ENCODE assay signal across 8 cellular contexts in genomic region chr12:55829967-55830600, GRCh38.
DNase-seq lines count a peak whose midpoint lies in the region; ATAC-seq lines count a peak whose summit lies in the region.

No MANE protein-coding gene starts in this region.

- DNase-seq in CD1c-positive myeloid dendritic cell (ENCODE audit: extremely low spot score) (peak; percentile 27), T-helper 9 cell (peak; percentile 15), left kidney (ENCODE audit: low read depth, low spot score) (peak; percentile 88), amniotic stem cell (lab: John Stamatoyannopoulos, UW) (no peak)
- DNase-seq in stimulated activated CD8-positive, alpha-beta memory T cell treated with anti-CD3 and anti-CD28 coated beads, Interleukin-4, amount 100 ng/mL, for 48 hours = peak; percentile 55

- ATAC-seq in GM19035 (IDR thresholded peaks at IDR 0.05; ENCODE audit: unreplicated experiment) (peak; percentile 30), HG03342 (IDR thresholded peaks at IDR 0.05; ENCODE audit: unreplicated experiment) (peak; percentile 18)

- H3K27ac ChIP-seq in cingulate gyrus (ENCODE audit: low read depth, low read length) = peak overlapping the region; percentile 99
